19 cellular contexts compared by ENCODE assay signal in genomic region chr6:81743649-81744048, GRCh38.
"Had no signal": no experiment of that assay in that cellular context is flagged by ENCODE, and none has a peak within 500 bp of the region (broad histone marks: within the 10 kb centered on the region; RNA-seq: fewer than 3 reads in every experiment).

No MANE protein-coding gene starts in this region.

- DNase-seq: activated CD4-positive, alpha-beta T cell treated with anti-CD3 and anti-CD28 coated beads, Interleukin-2, amount 50 U/mL, for 4 hours; activated effector memory CD4-positive, alpha-beta T cell treated with anti-CD3 and anti-CD28 coated beads, Interleukin-2, amount 50 U/mL, for 16 hours; activated naive CD4-positive, alpha-beta T cell treated with anti-CD3 and anti-CD28 coated beads, Interleukin-2, amount 50 U/mL, for 16 hours; activated T-cell treated with anti-CD3 and anti-CD28 coated beads, Interleukin-2, amount 50 U/mL, for 72 hours; aorta; cortex of kidney; gastrocnemius medialis; heart left ventricle; kidney glomerular epithelial cell; left ventricle myocardium superior; nephron progenitor cell; occipital lobe; retina; stimulated activated naive CD8-positive, alpha-beta T cell treated with anti-CD3 and anti-CD28 coated beads, Interleukin-15, Interleukin-2, amounts not matched to agents 100 U/mL and 50 U/mL, for 24 hours; substantia nigra; transverse colon had no signal

- H3K4me1 ChIP-seq: breast epithelium had no signal

- H3K27ac ChIP-seq: breast epithelium, gastrocnemius medialis, transverse colon, vagina, VCaP had no signal

- ATAC-seq: activated T-cell treated with anti-CD3 and anti-CD28 coated beads, Interleukin-2, amount 50 U/mL, for 72 hours; gastrocnemius medialis; left ventricle myocardium superior; stimulated activated naive CD8-positive, alpha-beta T cell treated with anti-CD3 and anti-CD28 coated beads, Interleukin-15, Interleukin-2, amounts not matched to agents 100 U/mL and 50 U/mL, for 24 hours had no signal

- H3K9me3 ChIP-seq: breast epithelium, gastrocnemius medialis, heart left ventricle, transverse colon, vagina had no signal

- H3K4me3 Mint-ChIP-seq: activated T-cell treated with anti-CD3 and anti-CD28 coated beads, Interleukin-2, amount 50 U/mL, for 72 hours; nephron progenitor cell had no signal

- H3K27me3 ChIP-seq: breast epithelium, gastrocnemius medialis, heart left ventricle, transverse colon, vagina had no signal

- H3K4me3 ChIP-seq: breast epithelium, gastrocnemius medialis, heart left ventricle, transverse colon, vagina had no signal

- H3K4me1 Mint-ChIP-seq: nephron progenitor cell had no signal

- H3K9me3 Mint-ChIP-seq: activated T-cell treated with anti-CD3 and anti-CD28 coated beads, Interleukin-2, amount 50 U/mL, for 72 hours; nephron progenitor cell had no signal

- H3K27ac Mint-ChIP-seq: activated T-cell treated with anti-CD3 and anti-CD28 coated beads, Interleukin-2, amount 50 U/mL, for 72 hours; nephron progenitor cell had no signal

- H3K36me3 ChIP-seq: breast epithelium, gastrocnemius medialis, vagina had no signal
